In genomic region chr3:113685124-113685523, GRCh38 we compare ENCODE assay signal across 22 cellular contexts.
"Had no signal": no experiment of that assay in that cellular context is flagged by ENCODE, and none has a peak within 500 bp of the region (broad histone marks: within the 10 kb centered on the region; RNA-seq: fewer than 3 reads in every experiment).

No MANE protein-coding gene starts in this region.

- DNase-seq: activated CD4-positive, alpha-beta T cell treated with anti-CD3 and anti-CD28 coated beads for 48 hours; activated CD8-positive, alpha-beta memory T cell treated with anti-CD3 and anti-CD28 coated beads, Interleukin-2, amount 10 ng/mL, durations not matched to agents 7 days and 5 days; activated CD8-positive, alpha-beta T cell treated with anti-CD3 and anti-CD28 coated beads for 36 hours; activated effector memory CD4-positive, alpha-beta T cell treated with anti-CD3 and anti-CD28 coated beads, Interleukin-2, amount 50 U/mL, for 16 hours; activated naive CD4-positive, alpha-beta T cell treated with anti-CD3 and anti-CD28 coated beads, Interleukin-2, amount 50 U/mL, for 16 hours; activated naive CD8-positive, alpha-beta T cell treated with anti-CD3 and anti-CD28 coated beads, Interleukin-2, amount 50 U/mL, for 24 hours; activated T-cell treated with anti-CD3 and anti-CD28 coated beads for 4 hours; anterior cingulate cortex; effector CD4-positive, alpha-beta T cell; foreskin melanocyte; hippocampal formation; left ventricle myocardium superior; mesendoderm; naive thymus-derived CD4-positive, alpha-beta T cell; occipital lobe; stimulated activated CD4-positive, alpha-beta T cell treated with anti-CD3 and anti-CD28 coated beads, Interleukin-15, amount 100 ng/mL, for 24 hours; stomach had no signal

- H3K4me3 ChIP-seq: smooth muscle cell, stomach, suprapubic skin, tibial nerve had no signal

- H3K9me3 ChIP-seq: stomach had no signal

- H3K27ac ChIP-seq: stomach, suprapubic skin, tibial nerve had no signal

- H3K27me3 ChIP-seq: stomach, suprapubic skin, tibial nerve had no signal

- ATAC-seq: activated CD8-positive, alpha-beta memory T cell treated with anti-CD3 and anti-CD28 coated beads, Interleukin-2, amount 10 ng/mL, durations not matched to agents 7 days and 5 days; activated CD8-positive, alpha-beta T cell treated with anti-CD3 and anti-CD28 coated beads for 36 hours; activated naive CD8-positive, alpha-beta T cell treated with anti-CD3 and anti-CD28 coated beads, Interleukin-2, amount 50 U/mL, for 24 hours; esophagus mucosa; naive thymus-derived CD4-positive, alpha-beta T cell; stimulated activated memory B cell treated with anti-CD40 and anti-IgM and Interleukin-4, amounts not matched to agents 10 μg/mL and 1 μg/mL and 100 μg/mL, for 72 hours had no signal

- H3K4me2 ChIP-seq: smooth muscle cell had no signal
